ENCODE assay signal across 12 cellular contexts in the genomic region with DNA sequence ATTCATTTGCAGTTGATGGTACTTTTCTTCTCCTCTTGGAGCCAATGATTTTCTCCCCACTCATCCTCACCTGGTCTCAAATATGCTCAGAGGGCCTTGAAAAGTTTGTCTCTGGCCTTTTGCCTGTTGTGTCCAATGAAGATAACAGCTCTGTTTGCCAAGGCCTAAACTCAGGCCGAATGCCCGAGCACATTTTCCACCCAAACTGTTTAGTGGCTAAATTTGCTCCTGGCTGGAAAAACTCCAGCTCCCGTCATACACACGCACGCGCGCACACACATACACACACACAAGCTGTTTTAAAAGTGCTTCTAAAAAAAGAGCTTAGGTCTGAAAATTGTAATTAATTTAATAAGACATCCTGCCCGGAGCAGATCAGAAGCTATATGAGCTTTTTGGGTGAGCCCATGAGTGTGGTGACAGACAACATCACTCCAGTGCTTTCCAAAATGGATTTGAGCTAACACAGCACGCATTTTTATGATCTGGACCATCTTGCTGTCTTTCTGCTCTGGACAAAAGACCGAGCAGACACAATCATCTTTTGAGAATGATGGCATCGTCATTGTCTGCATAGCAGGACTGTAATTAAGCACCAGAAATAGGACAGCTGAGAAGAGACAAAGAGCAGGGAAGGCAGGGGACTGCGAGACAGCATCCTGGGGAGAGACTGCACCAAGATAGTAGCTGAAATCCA. TPM values are rescaled to one million over a fixed set of nuclear protein-coding genes. Genes with fewer than 3 reads are reported as not detected.
DNase-seq lines count a peak whose midpoint lies in the region; ATAC-seq and TF ChIP-seq lines count a peak whose summit lies in the region.
"Had no signal": no experiment of that assay in that cellular context is flagged by ENCODE, and none has a peak within 500 bp of the region (broad histone marks: within the 10 kb centered on the region; RNA-seq: fewer than 3 reads in every experiment).

No MANE protein-coding gene starts in this region.

- H3K9ac ChIP-seq in skeletal muscle tissue (ENCODE audit: low read depth in 1 of 3, low read length in 3 of 3), result no peak overlapping the region

- H3K4me3 ChIP-seq in right atrium auricular region (no peak overlapping the region), skeletal muscle tissue (ENCODE audit: low read length in 3 of 3) (no peak overlapping the region)
- H3K4me3 ChIP-seq: GM23338 had no signal

- H3K36me3 ChIP-seq in right atrium auricular region (no peaks in the 10 kb centered on the region), skeletal muscle tissue (ENCODE audit: control insufficient read depth in 3 of 3, insufficient read depth in 3 of 3, low read length in 3 of 3) (no peaks in the 10 kb centered on the region)

- H3K9me3 ChIP-seq in right atrium auricular region (no peaks in the 10 kb centered on the region), skeletal muscle tissue (ENCODE audit: control insufficient read depth in 3 of 3, low read length in 3 of 3) (no peaks in the 10 kb centered on the region)

- H3K27ac ChIP-seq in right atrium auricular region, result peak overlapping the region; percentile 2 to 77
- peak overlapping the region; percentile 48 for H3K27ac ChIP-seq in skeletal muscle tissue (ENCODE audit: low read depth, low read length)
- H3K27ac ChIP-seq: HL-60 had no signal

- H3K4me1 ChIP-seq in right atrium auricular region (peaks cover 0 to 8% of the 10 kb centered on the region in 2 donors), skeletal muscle tissue (ENCODE audit: control insufficient read depth in 3 of 3, insufficient read depth in 3 of 3, low read length in 3 of 3) (peaks cover 0 to 17% (median 9%) of the 10 kb centered on the region in 3 donors)

- DNase-seq in NCI-H2227 treated with DMSO at 0.1 percent for 48 hours (lab: John Stamatoyannopoulos, UW) (peak; percentile 43), cerebellum (ENCODE audit: low spot score) (peak; percentile 35), right atrium auricular region (ENCODE audit: low spot score) (no peak), NCI-H1436 treated with DMSO at 0.1 percent for 48 hours (lab: John Stamatoyannopoulos, UW) (no peak), Ammon's horn (ENCODE audit: low spot score) (no peak)
- DNase-seq: COR-L47, NCI-H146, NCI-H446 had no signal

- no peak for ATAC-seq in GM19467 (IDR thresholded peaks at IDR 0.05; ENCODE audit: unreplicated experiment)
- ATAC-seq: GM23338 had no signal

- no peak for TF ChIP-seq CTCF in right atrium auricular region (IDR thresholded peaks at IDR 0.05)

- no peaks in the 10 kb centered on the region for H3K27me3 ChIP-seq in right atrium auricular region
- peaks cover 0 to 4% (median 2%) of the 10 kb centered on the region in 3 donors for H3K27me3 ChIP-seq in skeletal muscle tissue (ENCODE audit: control insufficient read depth in 3 of 3, insufficient read depth in 3 of 3, low read length in 3 of 3)

RNA-seq across cellular contexts. Expression of a gene that starts 48.9 kb away (rescaled TPM):
- total RNA-seq in cerebellum (1.00 TPM), right atrium auricular region (under 1 TPM in 1 of 2 donors, not detected in 1; 0.35 TPM), skeletal muscle tissue (not detected)
- total RNA-seq: GM23338 had no signal

Comparison
In these comparisons a context has a peak if more than half of its experiments do, and no peak if none do; other contexts are left out.
1. DNase-seq: peak in NCI-H2227 treated with DMSO at 0.1 percent for 48 hours (single experiment) and cerebellum (single experiment); none in right atrium auricular region (single experiment), NCI-H1436 treated with DMSO at 0.1 percent for 48 hours (single experiment) and Ammon's horn (single experiment).